In genomic region chr16:73214825-73215481, GRCh38 we compare ENCODE assay signal across 10 cellular contexts.
DNase-seq lines count a peak whose midpoint lies in the region; ATAC-seq and TF ChIP-seq lines count a peak whose summit lies in the region.
"Had no signal": no experiment of that assay in that cellular context is flagged by ENCODE, and none has a peak within 500 bp of the region (broad histone marks: within the 10 kb centered on the region; RNA-seq: fewer than 3 reads in every experiment).

No MANE protein-coding gene starts in this region.

- H3K14ac ChIP-seq in trophoblast cell (ENCODE audit: low read length) = no peak overlapping the region

- DNase-seq in AG10803 (ENCODE audit: low read depth) (peak; percentile 100), NCI-H226 (peak; percentile 13), fibroblast of gingiva (ENCODE audit: low read depth) (peak; percentile 90), trophoblast cell (peak; percentile 46 to 63), NCI-H1436 (lab: John Stamatoyannopoulos, UW) (no peak)
- no peak for DNase-seq in stimulated activated CD4-positive, alpha-beta T cell treated with anti-CD3 and anti-CD28 coated beads, Interleukin-1b, Interleukin-23, amount 100 ng/mL, for 48 hours
- DNase-seq: activated CD8-positive, alpha-beta memory T cell treated with anti-CD3 and anti-CD28 coated beads, Interleukin-2, amount 10 ng/mL, durations not matched to agents 7 days and 5 days; OCI-M1 had no signal

- H3K4me1 ChIP-seq in trophoblast cell (ENCODE audit: control insufficient read depth in 1 of 2, insufficient read depth in 2 of 2, low read length in 2 of 2) = no peaks in the 10 kb centered on the region

- no peak overlapping the region for H3K4me3 ChIP-seq in AG10803 (ENCODE audit: low read length)
- H3K4me3 ChIP-seq in trophoblast cell (ENCODE audit: low read depth, low read length) = no peak overlapping the region

- H3K79me1 ChIP-seq in trophoblast cell (ENCODE audit: low read length) = peaks cover 3% of the 10 kb centered on the region

- no peak overlapping the region for H4K91ac ChIP-seq in trophoblast cell (ENCODE audit: low read depth, low read length)

- no peak overlapping the region for H3K9ac ChIP-seq in trophoblast cell (ENCODE audit: low read length)

- H3K23ac ChIP-seq in trophoblast cell (ENCODE audit: low read length) = no peak overlapping the region

- no peak overlapping the region for H2BK120ac ChIP-seq in trophoblast cell (ENCODE audit: insufficient read depth, low read length, poor library complexity)

- H2AK5ac ChIP-seq in trophoblast cell (ENCODE audit: low read length) = no peak overlapping the region

- no peak overlapping the region for H4K12ac ChIP-seq in trophoblast cell (ENCODE audit: low read depth, low read length)

- H3K4ac ChIP-seq in trophoblast cell (ENCODE audit: low read depth, low read length) = no peak overlapping the region

- no peaks in the 10 kb centered on the region for H3K79me2 ChIP-seq in trophoblast cell (ENCODE audit: control insufficient read depth, insufficient read depth, low read length, poor library complexity)

- no peak overlapping the region for H2BK12ac ChIP-seq in trophoblast cell (ENCODE audit: low read length)

- no peaks in the 10 kb centered on the region for H3K9me3 ChIP-seq in trophoblast cell (ENCODE audit: insufficient read depth, low read depth, low read length)

- H3K36me3 ChIP-seq in trophoblast cell (ENCODE audit: control insufficient read depth in 1 of 2, insufficient read depth in 2 of 2, low read length in 2 of 2) = no peaks in the 10 kb centered on the region

- no peaks in the 10 kb centered on the region for H3K27me3 ChIP-seq in trophoblast cell (ENCODE audit: insufficient read depth, low read length)

- no peak for ATAC-seq in HG02571 (IDR thresholded peaks at IDR 0.05; ENCODE audit: unreplicated experiment)
- ATAC-seq in HG03108 (IDR thresholded peaks at IDR 0.05; ENCODE audit: unreplicated experiment) = no peak
- ATAC-seq: activated CD8-positive, alpha-beta memory T cell treated with anti-CD3 and anti-CD28 coated beads, Interleukin-2, amount 10 ng/mL, durations not matched to agents 7 days and 5 days had no signal

- no peak overlapping the region for H4K8ac ChIP-seq in trophoblast cell (ENCODE audit: low read depth, low read length)

- no peak overlapping the region for H2BK5ac ChIP-seq in trophoblast cell (ENCODE audit: low read depth, low read length, poor library complexity)

- H3K4me2 ChIP-seq in trophoblast cell (ENCODE audit: low read length) = no peak overlapping the region

- TF ChIP-seq CTCF in AG10803 (conservative IDR thresholded peaks at IDR 0.05; ENCODE audit: low read length) = no peak

- H3K27ac ChIP-seq in trophoblast cell (ENCODE audit: low read depth, low read length) = no peak overlapping the region

- no CpG with 5 or more reads among the region's 2 CpGs for WGBS in trophoblast cell (ENCODE audit: extremely low coverage, insufficient coverage, insufficient read length)

- H3K18ac ChIP-seq in trophoblast cell (ENCODE audit: low read length) = no peak overlapping the region

- no peak overlapping the region for H2AFZ ChIP-seq in trophoblast cell (ENCODE audit: insufficient read depth, low read length, poor library complexity)

Comparison
In these comparisons a context has a peak if more than half of its experiments do, and no peak if none do; other contexts are left out.
1. DNase-seq: peak in AG10803 (single experiment), NCI-H226 (single experiment), fibroblast of gingiva (single experiment) and trophoblast cell (2 of 2); none in stimulated activated CD4-positive, alpha-beta T cell treated with anti-CD3 and anti-CD28 coated beads, Interleukin-1b, Interleukin-23, amount 100 ng/mL, for 48 hours (single experiment) and NCI-H1436 (single experiment).